1 cellular context compared by ENCODE assay signal in the genomic region with DNA sequence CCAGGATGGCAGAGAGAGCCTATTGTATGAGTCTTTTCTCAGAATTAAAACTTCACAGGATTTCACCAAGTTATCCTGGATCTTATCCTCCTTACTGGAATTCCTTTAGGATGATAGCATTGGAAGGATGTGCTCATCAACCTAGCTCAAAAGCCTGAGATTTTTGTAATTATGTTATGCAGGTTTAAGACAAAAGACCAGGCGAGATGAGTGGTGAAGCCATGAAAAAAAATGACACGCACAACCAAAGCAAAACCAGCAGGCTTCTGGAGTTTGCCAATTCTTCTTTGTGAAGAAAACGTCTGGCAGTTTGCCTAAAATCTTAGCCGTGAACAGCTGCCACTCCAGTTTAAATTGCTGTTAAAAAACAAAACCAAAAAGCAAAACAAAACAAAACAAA.
TF ChIP-seq lines count a peak whose summit lies in the region.

No MANE protein-coding gene starts in this region.

TF ChIP-seq in GM23338, 12 proteins besides CTCF, POLR2A, EP300 and RAD21:
- TF ChIP-seq, protein P1, sequence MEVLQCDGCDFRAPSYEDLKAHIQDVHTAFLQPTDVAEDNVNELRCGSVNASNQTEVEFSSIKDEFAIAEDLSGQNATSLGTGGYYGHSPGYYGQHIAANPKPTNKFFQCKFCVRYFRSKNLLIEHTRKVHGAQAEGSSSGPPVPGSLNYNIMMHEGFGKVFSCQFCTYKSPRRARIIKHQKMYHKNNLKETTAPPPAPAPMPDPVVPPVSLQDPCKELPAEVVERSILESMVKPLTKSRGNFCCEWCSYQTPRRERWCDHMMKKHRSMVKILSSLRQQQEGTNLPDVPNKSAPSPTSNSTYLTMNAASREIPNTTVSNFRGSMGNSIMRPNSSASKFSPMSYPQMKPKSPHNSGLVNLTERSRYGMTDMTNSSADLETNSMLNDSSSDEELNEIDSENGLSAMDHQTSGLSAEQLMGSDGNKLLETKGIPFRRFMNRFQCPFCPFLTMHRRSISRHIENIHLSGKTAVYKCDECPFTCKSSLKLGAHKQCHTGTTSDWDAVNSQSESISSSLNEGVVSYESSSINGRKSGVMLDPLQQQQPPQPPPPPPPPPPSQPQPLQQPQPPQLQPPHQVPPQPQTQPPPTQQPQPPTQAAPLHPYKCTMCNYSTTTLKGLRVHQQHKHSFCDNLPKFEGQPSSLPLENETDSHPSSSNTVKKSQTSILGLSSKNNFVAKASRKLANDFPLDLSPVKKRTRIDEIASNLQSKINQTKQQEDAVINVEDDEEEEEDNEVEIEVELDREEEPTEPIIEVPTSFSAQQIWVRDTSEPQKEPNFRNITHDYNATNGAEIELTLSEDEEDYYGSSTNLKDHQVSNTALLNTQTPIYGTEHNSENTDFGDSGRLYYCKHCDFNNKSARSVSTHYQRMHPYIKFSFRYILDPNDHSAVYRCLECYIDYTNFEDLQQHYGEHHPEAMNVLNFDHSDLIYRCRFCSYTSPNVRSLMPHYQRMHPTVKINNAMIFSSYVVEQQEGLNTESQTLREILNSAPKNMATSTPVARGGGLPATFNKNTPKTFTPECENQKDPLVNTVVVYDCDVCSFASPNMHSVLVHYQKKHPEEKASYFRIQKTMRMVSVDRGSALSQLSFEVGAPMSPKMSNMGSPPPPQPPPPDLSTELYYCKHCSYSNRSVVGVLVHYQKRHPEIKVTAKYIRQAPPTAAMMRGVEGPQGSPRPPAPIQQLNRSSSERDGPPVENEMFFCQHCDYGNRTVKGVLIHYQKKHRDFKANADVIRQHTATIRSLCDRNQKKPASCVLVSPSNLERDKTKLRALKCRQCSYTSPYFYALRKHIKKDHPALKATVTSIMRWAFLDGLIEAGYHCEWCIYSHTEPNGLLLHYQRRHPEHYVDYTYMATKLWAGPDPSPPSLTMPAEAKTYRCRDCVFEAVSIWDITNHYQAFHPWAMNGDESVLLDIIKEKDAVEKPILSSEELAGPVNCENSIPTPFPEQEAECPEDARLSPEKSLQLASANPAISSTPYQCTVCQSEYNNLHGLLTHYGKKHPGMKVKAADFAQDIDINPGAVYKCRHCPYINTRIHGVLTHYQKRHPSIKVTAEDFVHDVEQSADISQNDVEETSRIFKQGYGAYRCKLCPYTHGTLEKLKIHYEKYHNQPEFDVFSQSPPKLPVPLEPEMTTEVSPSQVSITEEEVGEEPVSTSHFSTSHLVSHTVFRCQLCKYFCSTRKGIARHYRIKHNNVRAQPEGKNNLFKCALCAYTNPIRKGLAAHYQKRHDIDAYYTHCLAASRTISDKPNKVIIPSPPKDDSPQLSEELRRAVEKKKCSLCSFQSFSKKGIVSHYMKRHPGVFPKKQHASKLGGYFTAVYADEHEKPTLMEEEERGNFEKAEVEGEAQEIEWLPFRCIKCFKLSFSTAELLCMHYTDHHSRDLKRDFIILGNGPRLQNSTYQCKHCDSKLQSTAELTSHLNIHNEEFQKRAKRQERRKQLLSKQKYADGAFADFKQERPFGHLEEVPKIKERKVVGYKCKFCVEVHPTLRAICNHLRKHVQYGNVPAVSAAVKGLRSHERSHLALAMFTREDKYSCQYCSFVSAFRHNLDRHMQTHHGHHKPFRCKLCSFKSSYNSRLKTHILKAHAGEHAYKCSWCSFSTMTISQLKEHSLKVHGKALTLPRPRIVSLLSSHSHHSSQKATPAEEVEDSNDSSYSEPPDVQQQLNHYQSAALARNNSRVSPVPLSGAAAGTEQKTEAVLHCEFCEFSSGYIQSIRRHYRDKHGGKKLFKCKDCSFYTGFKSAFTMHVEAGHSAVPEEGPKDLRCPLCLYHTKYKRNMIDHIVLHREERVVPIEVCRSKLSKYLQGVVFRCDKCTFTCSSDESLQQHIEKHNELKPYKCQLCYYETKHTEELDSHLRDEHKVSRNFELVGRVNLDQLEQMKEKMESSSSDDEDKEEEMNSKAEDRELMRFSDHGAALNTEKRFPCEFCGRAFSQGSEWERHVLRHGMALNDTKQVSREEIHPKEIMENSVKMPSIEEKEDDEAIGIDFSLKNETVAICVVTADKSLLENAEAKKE (CRISPR knock-in tag; IDR thresholded peaks at IDR 0.05) = no peak
